ENCODE assay signal across 10 cellular contexts in the genomic region with DNA sequence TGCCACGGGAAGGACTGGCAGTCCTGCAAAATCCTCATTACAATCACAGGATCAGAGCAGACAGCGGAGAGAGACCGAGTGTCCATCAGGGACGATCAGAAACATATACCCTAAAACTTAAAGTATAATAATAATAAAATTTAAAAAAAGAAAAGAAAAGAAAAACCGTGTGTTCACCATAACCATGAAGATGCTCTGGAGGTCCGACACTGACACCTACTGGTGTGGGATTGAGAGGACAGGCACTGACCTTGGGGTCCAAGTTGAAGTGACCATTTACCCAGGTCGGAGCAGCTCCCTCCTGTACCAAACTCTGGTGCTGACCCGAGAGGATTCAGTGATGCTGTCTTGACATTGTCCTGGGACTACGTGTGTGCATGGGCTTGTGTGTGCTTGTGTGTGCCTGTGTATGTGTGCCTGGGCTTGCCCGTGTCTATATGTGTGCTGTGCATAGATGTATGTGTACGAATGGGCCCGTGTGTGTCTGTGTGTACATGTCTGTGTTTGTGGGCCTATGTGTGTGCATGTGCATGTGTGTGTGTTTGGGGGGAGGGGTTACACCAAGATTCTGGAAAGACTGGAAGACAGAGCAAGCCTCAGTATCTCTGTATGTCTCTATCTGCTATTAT. TPM values are rescaled to one million over a fixed set of nuclear protein-coding genes. Genes with fewer than 3 reads are reported as not detected.
A peak's percentile ranks its signal among the peaks of the same experiment; 100 is the strongest.
DNase-seq lines count a peak whose midpoint lies in the region; ATAC-seq, FAIRE-seq and TF ChIP-seq lines count a peak whose summit lies in the region.
"Had no signal": no experiment of that assay in that cellular context is flagged by ENCODE, and none has a peak within 500 bp of the region (broad histone marks: within the 10 kb centered on the region; RNA-seq: fewer than 3 reads in every experiment).

No MANE protein-coding gene starts in this region.

- H3K4me3 ChIP-seq in RWPE2 (ENCODE audit: severe bottlenecking): no peak overlapping the region
- no peak overlapping the region for H3K4me3 ChIP-seq in epithelial cell of esophagus (ENCODE audit: low read length)
- H3K4me3 ChIP-seq in neuronal stem cell (ENCODE audit: low read length in 2 of 2): no peak overlapping the region
- no peak overlapping the region for H3K4me3 ChIP-seq in lower leg skin (ENCODE audit: low read depth, poor library complexity, severe bottlenecking)
- H3K4me3 ChIP-seq: skin epidermis had no signal

- no peak overlapping the region for H3K4me2 ChIP-seq in neuronal stem cell (ENCODE audit: insufficient read depth, low read length, poor library complexity, severe bottlenecking)

- H3K9me3 ChIP-seq in RWPE2 (ENCODE audit: severe bottlenecking): no peaks in the 10 kb centered on the region
- H3K9me3 ChIP-seq in neuronal stem cell (replicated peaks in 1 of 2; ENCODE audit: control insufficient read depth in 2 of 2, insufficient read depth in 1 of 2, low read depth in 1 of 2, low read length in 2 of 2): no peaks in the 10 kb centered on the region

- H3K36me3 ChIP-seq in RWPE2 (ENCODE audit: low read depth): no peaks in the 10 kb centered on the region
- H3K36me3 ChIP-seq in neuronal stem cell (replicated peaks in 1 of 2; ENCODE audit: control insufficient read depth in 2 of 2, insufficient read depth in 2 of 2, low read length in 2 of 2): no peaks in the 10 kb centered on the region

- intact Hi-C loops in lower leg skin (cut with DNase I; ENCODE audit: low total_unique reads): no loop called here

- H2BK12ac ChIP-seq in neuronal stem cell (ENCODE audit: low read length): no peak overlapping the region

- peak overlapping the region; percentile 30 for H3K18ac ChIP-seq in neuronal stem cell (ENCODE audit: low read length)

- no peak overlapping the region for H3K14ac ChIP-seq in neuronal stem cell (ENCODE audit: low read length)

- peak overlapping the region; percentile 34 for H4K91ac ChIP-seq in neuronal stem cell (ENCODE audit: low read depth, low read length, poor library complexity)

- no peak overlapping the region for H3K4ac ChIP-seq in neuronal stem cell (ENCODE audit: low read length)

- no peaks in the 10 kb centered on the region for H3K27me3 ChIP-seq in RWPE2 (ENCODE audit: insufficient read depth, poor library complexity, severe bottlenecking)
- H3K27me3 ChIP-seq in neuronal stem cell (ENCODE audit: control insufficient read depth in 3 of 3, insufficient read depth in 3 of 3, low read depth in 1 of 3, low read length in 3 of 3): peaks cover 0 to 35% (median 0%) of the 10 kb centered on the region in 3 experiments

- peak overlapping the region; percentile 12 for H3K23ac ChIP-seq in neuronal stem cell (ENCODE audit: low read depth, low read length, poor library complexity)

- no peak for TF ChIP-seq POLR2A in H54 (IDR thresholded peaks at IDR 0.05; ENCODE audit: low read depth, low read length)
- TF ChIP-seq POLR2A in lower leg skin (IDR thresholded peaks at IDR 0.05): no peak

- peaks cover 21% of the 10 kb centered on the region for H3K4me1 ChIP-seq in RWPE2 (ENCODE audit: insufficient read depth, poor library complexity, severe bottlenecking)
- H3K4me1 ChIP-seq in neuronal stem cell (ENCODE audit: control insufficient read depth in 2 of 2, insufficient read depth in 1 of 2, low read depth in 1 of 2, low read length in 2 of 2): peaks cover 0 to 3% of the 10 kb centered on the region in 2 donors

- H3K27ac ChIP-seq in RWPE2 (ENCODE audit: poor library complexity, severe bottlenecking): no peak overlapping the region
- H3K27ac ChIP-seq in neuronal stem cell (replicated peaks; ENCODE audit: low read length): no peak overlapping the region
- H3K27ac ChIP-seq: skin epidermis had no signal

- peak; percentile 81 for TF ChIP-seq CTCF in RWPE2 (IDR thresholded peaks at IDR 0.05; ENCODE audit: poor library complexity, severe bottlenecking)
- peak; percentile 60 for TF ChIP-seq CTCF in epithelial cell of esophagus (IDR thresholded peaks at IDR 0.05; ENCODE audit: insufficient read depth, low read depth, low read length, missing control alignments)
- no peak for TF ChIP-seq CTCF in lower leg skin (IDR thresholded peaks at IDR 0.05)

- H2BK15ac ChIP-seq in neuronal stem cell (ENCODE audit: low read length): no peak overlapping the region

- H2AK5ac ChIP-seq in neuronal stem cell (ENCODE audit: low read depth, low read length): no peak overlapping the region

- no peaks in the 10 kb centered on the region for H3K79me1 ChIP-seq in neuronal stem cell (ENCODE audit: low read depth, low read length)

- no peak overlapping the region for H2BK5ac ChIP-seq in neuronal stem cell (ENCODE audit: low read length)

- H3K9ac ChIP-seq in neuronal stem cell (ENCODE audit: low read depth, low read length, poor library complexity): peak overlapping the region; percentile 73

- H4K8ac ChIP-seq in neuronal stem cell (ENCODE audit: low read depth, low read length): no peak overlapping the region

- ATAC-seq in RWPE2 (ENCODE audit: low read depth): no peak

- H2BK120ac ChIP-seq in neuronal stem cell (ENCODE audit: low read depth, low read length): no peak overlapping the region

- no peak for FAIRE-seq in H54 (lab: Jason Lieb, UNC)

- no peak overlapping the region for H2AFZ ChIP-seq in neuronal stem cell (ENCODE audit: low read length)

- DNase-seq in NCI-H1417 (lab: John Stamatoyannopoulos, UW) (peak; percentile 13 to 59 (median 20)), NCI-H1417 treated with DMSO at 0.1 percent for 48 hours (lab: John Stamatoyannopoulos, UW) (no peak), H54 (ENCODE audit: insufficient read length, low spot score) (peak; percentile 61), RWPE2 (ENCODE audit: low spot score) (no peak), epithelial cell of esophagus (ENCODE audit: low read depth) (peak; percentile 9), neuronal stem cell (ENCODE audit: low spot score) (peak; percentile 14), lower leg skin (ENCODE audit: low spot score in 2 of 2) (no peak), DMS79 (lab: John Stamatoyannopoulos, UW) (no peak)

- no CpG with 5 or more reads among the region's 12 CpGs for WGBS in neuronal stem cell (ENCODE audit: extremely low coverage in 2 of 2, insufficient read length in 2 of 2, insufficient replicate concordance in 1 of 2), 2 donors
- WGBS in lower leg skin, 2 donors: 46 to 56% methylated on average over 12 of the region's 12 CpGs

RNA-seq across cellular contexts. Expression of a gene that starts 10.0 kb away (rescaled TPM):
- not detected for polyA plus RNA-seq in neuronal stem cell (2013, experiment 1 of 2)
- polyA plus RNA-seq in neuronal stem cell (2013, experiment 2 of 2): not detected
- not detected for total RNA-seq in lower leg skin
- total RNA-seq: CD8-positive, alpha-beta memory T cell had no signal
- polyA plus RNA-seq: CD8-positive, alpha-beta memory T cell had no signal

RNA-seq across cellular contexts. Expression of a gene that starts 21.5 kb away (rescaled TPM):
- polyA plus RNA-seq in neuronal stem cell (2013, experiment 1 of 2): not detected
- not detected for polyA plus RNA-seq in neuronal stem cell (2013, experiment 2 of 2)
- under 1 TPM in 2 of 4 donors, not detected in 2; 0.37 to 0.45 TPM for total RNA-seq in lower leg skin
- total RNA-seq: CD8-positive, alpha-beta memory T cell had no signal
- polyA plus RNA-seq: CD8-positive, alpha-beta memory T cell had no signal

RNA-seq across cellular contexts. Expression of a gene that starts 34.7 kb away (rescaled TPM):
- polyA plus RNA-seq in neuronal stem cell (2013, experiment 1 of 2): not detected
- polyA plus RNA-seq in neuronal stem cell (2013, experiment 2 of 2): not detected
- total RNA-seq in lower leg skin: not detected
- total RNA-seq: CD8-positive, alpha-beta memory T cell had no signal
- polyA plus RNA-seq: CD8-positive, alpha-beta memory T cell had no signal

RNA-seq across cellular contexts. Expression of a gene that starts 56.1 kb away (rescaled TPM):
- polyA plus RNA-seq in neuronal stem cell (2013, experiment 1 of 2): 0.03 TPM
- 0.04 TPM for polyA plus RNA-seq in neuronal stem cell (2013, experiment 2 of 2)
- total RNA-seq in lower leg skin: 1 to 10 TPM in 2 of 4 donors, under 1 TPM in 2; 0.15 to 1.5 (median 0.75) TPM
- polyA plus RNA-seq: CD8-positive, alpha-beta memory T cell had no signal

Comparison
In these comparisons a context has a peak if more than half of its experiments do, and no peak if none do; other contexts are left out.
1. DNase-seq: peak in NCI-H1417 (3 of 3), H54 (single experiment), epithelial cell of esophagus (single experiment) and neuronal stem cell (single experiment); none in NCI-H1417 treated with DMSO at 0.1 percent for 48 hours (single experiment), RWPE2 (single experiment), lower leg skin (0 of 2) and DMS79 (single experiment).
2. CTCF ChIP-seq: peak in RWPE2 (single experiment) and epithelial cell of esophagus (single experiment); none in lower leg skin (0 of 3).